Comparison of ENCODE assay signal across 17 cellular contexts in the genomic region with DNA sequence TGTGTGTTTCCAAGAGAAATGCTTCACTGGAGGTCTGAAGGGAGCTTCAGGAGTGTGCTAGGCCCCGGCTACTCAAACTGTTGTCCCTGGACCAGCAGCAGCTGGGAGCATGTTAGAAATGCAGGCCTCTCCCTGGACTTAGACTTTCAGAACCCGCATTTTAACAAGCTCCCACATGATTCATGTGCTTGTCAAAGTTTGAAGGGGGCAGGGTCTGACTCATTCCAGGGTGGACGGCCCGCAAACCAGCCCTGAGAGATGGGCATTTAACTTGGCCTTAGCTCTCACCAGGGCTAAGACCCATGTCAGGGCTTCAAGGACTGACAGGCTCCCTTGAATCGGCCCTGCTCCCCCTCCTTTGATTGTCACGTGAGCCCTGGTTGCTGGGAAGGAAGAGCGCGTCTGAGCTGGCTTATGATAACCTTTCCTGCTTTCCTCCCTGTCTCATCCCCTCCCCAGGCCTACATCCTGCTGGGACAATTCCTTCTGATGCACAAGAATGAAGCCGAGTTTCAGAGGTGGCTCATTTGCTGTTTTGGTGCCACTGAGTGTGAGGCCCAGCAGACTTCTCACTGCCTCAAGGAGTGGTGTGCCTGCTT. TPM values are rescaled to one million over a fixed set of nuclear protein-coding genes. Genes with fewer than 3 reads are reported as not detected.
DNase-seq lines count a peak whose midpoint lies in the region; ATAC-seq, FAIRE-seq and TF ChIP-seq lines count a peak whose summit lies in the region.
"Had no signal": no experiment of that assay in that cellular context is flagged by ENCODE, and none has a peak within 500 bp of the region (broad histone marks: within the 10 kb centered on the region; RNA-seq: fewer than 3 reads in every experiment).

No MANE protein-coding gene starts in this region.

- no peaks in the 10 kb centered on the region for H4K20me1 ChIP-seq in smooth muscle cell (ENCODE audit: low read depth)

- no peak overlapping the region for H3K9ac ChIP-seq in smooth muscle cell (ENCODE audit: low read depth)
- H3K9ac ChIP-seq: KMS-11 had no signal

- H3K9me3 ChIP-seq in body of pancreas = no peaks in the 10 kb centered on the region
- no peaks in the 10 kb centered on the region for H3K9me3 ChIP-seq in smooth muscle cell (replicated peaks; ENCODE audit: low read depth)
- H3K9me3 ChIP-seq: gastrocnemius medialis had no signal

- H3K79me2 ChIP-seq in smooth muscle cell (ENCODE audit: low read depth) = no peaks in the 10 kb centered on the region

- peak; percentile 27 for DNase-seq in HS-27A (ENCODE audit: low read depth)
- peak in 1 of 4 donors; percentile 38 for DNase-seq in body of pancreas
- peak; percentile 59 for DNase-seq in left kidney (ENCODE audit: low read depth, low spot score)
- no peak for DNase-seq in smooth muscle cell (lab: John Stamatoyannopoulos, UW; ENCODE audit: unreplicated experiment)
- no peak for DNase-seq in cerebellum (ENCODE audit: low spot score)
- no peak for DNase-seq in NCI-H2081 (lab: John Stamatoyannopoulos, UW)
- DNase-seq in GM19239 (ENCODE audit: insufficient read length, low spot score) = no peak
- DNase-seq: activated CD4-positive, alpha-beta memory T cell treated with anti-CD3 and anti-CD28 coated beads, Interleukin-2, amount 10 ng/mL, durations not matched to agents 7 days and 5 days; activated naive CD4-positive, alpha-beta T cell; cortex of kidney; gastrocnemius medialis; T-helper 17 cell had no signal

- intact Hi-C loops in body of pancreas (cut with DNase I) = no loop called here

- FAIRE-seq in GM19239 (lab: Jason Lieb, UNC) = no peak

- WGBS in body of pancreas, 2 donors = 61 to 65% methylated on average over 6 to 9 of the region's 9 CpGs
- 8% methylated on average over 9 of the region's 9 CpGs for WGBS in smooth muscle cell (ENCODE audit: low lambda C conversion rate)

- peak overlapping the region; percentile 24 for H2AFZ ChIP-seq in smooth muscle cell (ENCODE audit: low read depth)

- no peak for TF ChIP-seq POLR2A in body of pancreas (IDR thresholded peaks at IDR 0.05)

- H3K4me3 ChIP-seq in body of pancreas (no peak overlapping the region), smooth muscle cell (no peak overlapping the region)
- H3K4me3 ChIP-seq: gastrocnemius medialis had no signal

- peak overlapping the region; percentile 54 for H3K4me2 ChIP-seq in smooth muscle cell
- H3K4me2 ChIP-seq: KMS-11 had no signal

- no peaks in the 10 kb centered on the region for H3F3A ChIP-seq in smooth muscle cell (ENCODE audit: low read depth)

- no peaks in the 10 kb centered on the region for H3K36me3 ChIP-seq in body of pancreas (replicated peaks in 1 of 2; ENCODE audit: insufficient read depth in 1 of 2, low read depth in 2 of 2)
- no peaks in the 10 kb centered on the region for H3K36me3 ChIP-seq in smooth muscle cell (ENCODE audit: low read depth)
- H3K36me3 ChIP-seq: gastrocnemius medialis had no signal

- H3K27me3 ChIP-seq in body of pancreas (no peaks in the 10 kb centered on the region), smooth muscle cell (ENCODE audit: low read depth) (no peaks in the 10 kb centered on the region)
- H3K27me3 ChIP-seq: gastrocnemius medialis had no signal

- TF ChIP-seq CTCF in body of pancreas (IDR thresholded peaks at IDR 0.05) = no peak
- no peak for TF ChIP-seq CTCF in smooth muscle cell (IDR thresholded peaks at IDR 0.05; ENCODE audit: borderline replicate concordance, insufficient read depth, poor library complexity, severe bottlenecking)

- H3K4me1 ChIP-seq in body of pancreas (peaks cover 51% of the 10 kb centered on the region), smooth muscle cell (ENCODE audit: low read depth) (peaks cover 3% of the 10 kb centered on the region)
- H3K4me1 ChIP-seq: gastrocnemius medialis had no signal

- ATAC-seq in body of pancreas (peak; percentile 6), HG02938 (IDR thresholded peaks at IDR 0.05; ENCODE audit: unreplicated experiment) (no peak)
- ATAC-seq: gastrocnemius medialis; HCT116; stimulated activated memory B cell treated with anti-CD40 and anti-IgM and Interleukin-4, amounts not matched to agents 10 μg/mL and 1 μg/mL and 100 μg/mL, for 72 hours; T-helper 17 cell had no signal

- H3K27ac ChIP-seq in body of pancreas (peak overlapping the region; percentile 49 to 83 (median 74)), smooth muscle cell (ENCODE audit: low read depth) (peak overlapping the region; percentile 62)
- H3K27ac ChIP-seq: gastrocnemius medialis, KMS-11 had no signal

RNA-seq across cellular contexts. Expression of gene BANF2, which starts 35.5 kb away (rescaled TPM):
- total RNA-seq in body of pancreas = 1 to 10 TPM in 1 of 2 donors, not detected in 1; 4.0 TPM
- total RNA-seq in smooth muscle cell = not detected in 2 replicates
- polyA plus RNA-seq in smooth muscle cell = not detected in 2 replicates
- total RNA-seq in cerebellum = not detected
- total RNA-seq: activated CD4-positive, alpha-beta memory T cell treated with anti-CD3 and anti-CD28 coated beads, Interleukin-2, amount 10 ng/mL, durations not matched to agents 7 days and 5 days; gastrocnemius medialis; osteocyte; T-helper 17 cell had no signal

RNA-seq across cellular contexts. Expression of gene RRBP1, which starts 53.3 kb away (rescaled TPM):
- total RNA-seq in body of pancreas = 100 to 1,000 TPM; 313 to 511 TPM
- total RNA-seq in smooth muscle cell = 142 and 180 TPM in 2 replicates
- 224 and 226 TPM in 2 replicates for polyA plus RNA-seq in smooth muscle cell
- 13.7 TPM for total RNA-seq in cerebellum

Comparison
In these comparisons a context has a peak if more than half of its experiments do, and no peak if none do; other contexts are left out.
1. DNase-seq: peak in HS-27A (single experiment) and left kidney (single experiment); none in smooth muscle cell (single experiment), cerebellum (single experiment), NCI-H2081 (0 of 2) and GM19239 (single experiment).